In genomic region chr6:113381957-113382356, GRCh38 we compare ENCODE assay signal across 8 cellular contexts.
DNase-seq lines count a peak whose midpoint lies in the region; ATAC-seq and TF ChIP-seq lines count a peak whose summit lies in the region.

No MANE protein-coding gene starts in this region.

- intact Hi-C loops in CD4-positive, alpha-beta T cell (cut with DNase I, micrococcal nuclease) = no loop called here

- CTCF ChIA-PET in CD4-positive, alpha-beta T cell (lab: Charles Lee) = no interaction called here

- H3K4me1 Mint-ChIP-seq in CD4-positive, alpha-beta T cell (ENCODE audit: low read depth) = no peaks in the 10 kb centered on the region
- H3K4me1 Mint-ChIP-seq in stimulated activated naive CD8-positive, alpha-beta T cell treated with anti-CD3 and anti-CD28 coated beads, Interleukin-15, amount 100 ng/mL, for 72 hours = no peaks in the 10 kb centered on the region

- no peaks in the 10 kb centered on the region for H3K27me3 ChIP-seq in CD4-positive, alpha-beta T cell (ENCODE audit: control insufficient read depth, insufficient read depth, low read length)

- H3K27ac Mint-ChIP-seq in CD4-positive, alpha-beta T cell = no peak overlapping the region
- H3K27ac Mint-ChIP-seq in stimulated activated naive CD8-positive, alpha-beta T cell treated with anti-CD3 and anti-CD28 coated beads, Interleukin-15, amount 100 ng/mL, for 72 hours = no peak overlapping the region

- no peak overlapping the region for H3K4me3 Mint-ChIP-seq in CD4-positive, alpha-beta T cell
- no peak overlapping the region for H3K4me3 Mint-ChIP-seq in stimulated activated naive CD8-positive, alpha-beta T cell treated with anti-CD3 and anti-CD28 coated beads, Interleukin-15, amount 100 ng/mL, for 72 hours

- H3K9me3 ChIP-seq in CD4-positive, alpha-beta T cell (ENCODE audit: control insufficient read depth, low read length) = no peaks in the 10 kb centered on the region

- H3K27me3 Mint-ChIP-seq in CD4-positive, alpha-beta T cell = no peaks in the 10 kb centered on the region
- H3K27me3 Mint-ChIP-seq in stimulated activated naive CD8-positive, alpha-beta T cell treated with anti-CD3 and anti-CD28 coated beads, Interleukin-15, amount 100 ng/mL, for 72 hours = no peaks in the 10 kb centered on the region

- DNase-seq in AG10803 (ENCODE audit: low read depth) (peak; percentile 82), NCI-H226 (peak; percentile 73), fibroblast of villous mesenchyme (ENCODE audit: low read depth) (peak; percentile 50), HuH-7.5 (ENCODE audit: low spot score) (no peak)
- no peak for DNase-seq in CD4-positive, alpha-beta T cell
- DNase-seq in stimulated activated naive CD8-positive, alpha-beta T cell treated with anti-CD3 and anti-CD28 coated beads, Interleukin-15, amount 100 ng/mL, for 72 hours = no peak

- H3K27ac ChIP-seq in CD4-positive, alpha-beta T cell (ENCODE audit: low read depth, low read length) = no peak overlapping the region

- no peak for TF ChIP-seq CTCF in AG10803 (conservative IDR thresholded peaks at IDR 0.05; ENCODE audit: low read length)
- TF ChIP-seq CTCF in fibroblast of villous mesenchyme (IDR thresholded peaks at IDR 0.05; ENCODE audit: insufficient read depth, low read depth, low read length) = no peak
- no peak for TF ChIP-seq CTCF in CD4-positive, alpha-beta T cell (IDR thresholded peaks at IDR 0.05)

- H3K4me3 ChIP-seq in AG10803 (ENCODE audit: low read length) (no peak overlapping the region), fibroblast of villous mesenchyme (ENCODE audit: low read depth, low read length) (no peak overlapping the region)

- H3K36me3 Mint-ChIP-seq in CD4-positive, alpha-beta T cell (ENCODE audit: low read depth) = no peaks in the 10 kb centered on the region

- no peaks in the 10 kb centered on the region for H3K9me3 Mint-ChIP-seq in CD4-positive, alpha-beta T cell
- H3K9me3 Mint-ChIP-seq in stimulated activated naive CD8-positive, alpha-beta T cell treated with anti-CD3 and anti-CD28 coated beads, Interleukin-15, amount 100 ng/mL, for 72 hours = no peaks in the 10 kb centered on the region

- ATAC-seq in GM19043 (IDR thresholded peaks at IDR 0.05; ENCODE audit: low read depth, unreplicated experiment) (peak; percentile 92), HG03066 (IDR thresholded peaks at IDR 0.05; ENCODE audit: low read depth, unreplicated experiment) (peak; percentile 80)
- ATAC-seq in CD4-positive, alpha-beta T cell (ENCODE audit: poor library complexity) = no peak
- no peak for ATAC-seq in stimulated activated naive CD8-positive, alpha-beta T cell treated with anti-CD3 and anti-CD28 coated beads, Interleukin-15, amount 100 ng/mL, for 72 hours

- POLR2A ChIA-PET in CD4-positive, alpha-beta T cell (lab: Charles Lee) = no interaction called here

Comparison
In these comparisons a context has a peak if more than half of its experiments do, and no peak if none do; other contexts are left out.
1. DNase-seq: peak in AG10803 (single experiment), NCI-H226 (single experiment) and fibroblast of villous mesenchyme (single experiment); none in CD4-positive, alpha-beta T cell (0 of 10), stimulated activated naive CD8-positive, alpha-beta T cell treated with anti-CD3 and anti-CD28 coated beads, Interleukin-15, amount 100 ng/mL, for 72 hours (0 of 2) and HuH-7.5 (single experiment).
2. ATAC-seq: peak in GM19043 (single experiment) and HG03066 (single experiment); none in CD4-positive, alpha-beta T cell (single experiment) and stimulated activated naive CD8-positive, alpha-beta T cell treated with anti-CD3 and anti-CD28 coated beads, Interleukin-15, amount 100 ng/mL, for 72 hours (single experiment).